Comparison of ENCODE assay signal across 8 cellular contexts in the genomic region with DNA sequence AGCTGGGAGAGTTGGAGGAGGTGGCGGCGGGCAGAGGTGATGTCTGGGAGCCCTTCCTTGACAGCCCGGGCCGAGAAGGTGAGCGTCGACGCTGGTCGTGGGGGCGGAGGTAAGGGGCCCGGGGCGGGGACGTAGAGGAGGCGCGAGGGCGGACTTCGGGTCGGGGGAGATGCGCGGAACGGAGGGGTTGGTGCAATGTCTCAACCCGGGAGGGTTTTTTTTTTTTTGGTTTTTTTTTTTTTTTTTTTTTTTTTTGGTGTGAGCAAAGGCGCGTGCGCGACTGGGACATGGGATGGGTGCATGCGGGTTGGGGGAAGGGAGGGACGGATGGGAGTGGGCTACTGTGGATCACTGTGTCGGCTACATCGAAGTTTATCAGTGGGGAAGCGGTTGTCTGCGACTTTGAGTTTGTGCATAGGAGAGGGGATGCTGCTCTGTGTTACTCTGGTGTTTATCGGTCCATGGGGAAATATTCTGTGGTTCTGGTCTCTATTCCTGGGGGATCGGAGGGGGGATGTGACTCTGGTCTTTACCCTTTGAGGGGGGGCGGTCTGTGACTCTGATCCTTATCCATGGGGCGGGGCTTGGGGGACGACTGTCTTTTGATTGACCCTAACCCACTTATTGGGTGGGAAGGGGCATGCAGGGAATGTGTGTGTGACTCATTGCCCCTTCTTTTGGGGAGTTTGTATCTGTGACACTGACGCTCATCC. TPM values are rescaled to one million over a fixed set of nuclear protein-coding genes. Genes with fewer than 3 reads are reported as not detected.
A peak's percentile ranks its signal among the peaks of the same experiment; 100 is the strongest.
DNase-seq lines count a peak whose midpoint lies in the region; ATAC-seq and FAIRE-seq lines count a peak whose summit lies in the region.

No MANE protein-coding gene starts in this region.

- H3K27me3 Mint-ChIP-seq in activated naive CD8-positive, alpha-beta T cell treated with anti-CD3 and anti-CD28 coated beads, Interleukin-2, amount 10 ng/mL, durations not matched to agents 7 days and 5 days: no peaks in the 10 kb centered on the region

- H3K4me3 Mint-ChIP-seq in activated naive CD8-positive, alpha-beta T cell treated with anti-CD3 and anti-CD28 coated beads, Interleukin-2, amount 10 ng/mL, durations not matched to agents 7 days and 5 days: peak overlapping the region; percentile 95

- DNase-seq in activated naive CD8-positive, alpha-beta T cell treated with anti-CD3 and anti-CD28 coated beads, Interleukin-2, amount 10 ng/mL, durations not matched to agents 7 days and 5 days: no peak
- peak in 1 of 3 donors; percentile 44 for DNase-seq in right cardiac atrium
- no peak for DNase-seq in small intestine
- DNase-seq in RCC 7860 (ENCODE audit: low spot score): no peak
- no peak for DNase-seq in NCI-H187 treated with DMSO at 0.1 percent for 48 hours (lab: John Stamatoyannopoulos, UW)

- peaks cover 11 to 58% (median 38%) of the 10 kb centered on the region in 11 experiments; a peak in 20 of 22 replicates for H4K20me1 ChIP-seq in BLaER1 treated with 17β-estradiol and CSF1 and Interleukin-3, amounts not matched to agents 10 nM and 100 nM

- intact Hi-C loops in right cardiac atrium (cut with DNase I): no loop called here

- peak overlapping the region; percentile 50 to 79 (median 72) for H3K4me3 ChIP-seq in BLaER1 treated with 17β-estradiol and CSF1 and Interleukin-3, amounts not matched to agents 10 nM and 100 nM
- H3K4me3 ChIP-seq in right cardiac atrium (ENCODE audit: low read length): peak overlapping the region; percentile 88
- H3K4me3 ChIP-seq in small intestine (ENCODE audit: low read depth in 1 of 2, low read length in 2 of 2): peak overlapping the region; percentile 50 to 54

- H3K27ac Mint-ChIP-seq in activated naive CD8-positive, alpha-beta T cell treated with anti-CD3 and anti-CD28 coated beads, Interleukin-2, amount 10 ng/mL, durations not matched to agents 7 days and 5 days: peak overlapping the region; percentile 99

- peak overlapping the region; percentile 85 to 95 (median 91) for H3K27ac ChIP-seq in BLaER1 treated with 17β-estradiol and CSF1 and Interleukin-3, amounts not matched to agents 10 nM and 100 nM
- H3K27ac ChIP-seq in right cardiac atrium (ENCODE audit: low read length) (peak overlapping the region; percentile 99), small intestine (ENCODE audit: low read depth in 1 of 2, low read length in 1 of 2) (peak overlapping the region; percentile 39 to 99)

- peak overlapping the region; percentile 83 to 92 (median 90) for H3K4me2 ChIP-seq in BLaER1 treated with 17β-estradiol and CSF1 and Interleukin-3, amounts not matched to agents 10 nM and 100 nM

- peaks cover 16% of the 10 kb centered on the region for H3K4me1 Mint-ChIP-seq in activated naive CD8-positive, alpha-beta T cell treated with anti-CD3 and anti-CD28 coated beads, Interleukin-2, amount 10 ng/mL, durations not matched to agents 7 days and 5 days

- under 1% methylated on average over 37 of the region's 37 CpGs for WGBS in right cardiac atrium
- WGBS in small intestine, 3 donors: 1 to 47% (median 13%) methylated on average over 28 to 37 of the region's 37 CpGs

- no peaks in the 10 kb centered on the region for H3K9me3 Mint-ChIP-seq in activated naive CD8-positive, alpha-beta T cell treated with anti-CD3 and anti-CD28 coated beads, Interleukin-2, amount 10 ng/mL, durations not matched to agents 7 days and 5 days

- peaks cover 14 to 31% (median 23%) of the 10 kb centered on the region in 11 experiments; a peak in 20 of 22 replicates for H3K9me3 ChIP-seq in BLaER1 treated with 17β-estradiol and CSF1 and Interleukin-3, amounts not matched to agents 10 nM and 100 nM (replicated peaks in 1 of 11)
- H3K9me3 ChIP-seq in right cardiac atrium (ENCODE audit: control insufficient read depth, low read length) (no peaks in the 10 kb centered on the region), small intestine (ENCODE audit: control insufficient read depth, low read depth) (no peaks in the 10 kb centered on the region)

- POLR2A ChIA-PET in activated naive CD8-positive, alpha-beta T cell treated with anti-CD3 and anti-CD28 coated beads, Interleukin-2, amount 10 ng/mL, durations not matched to agents 7 days and 5 days (lab: Charles Lee): interaction anchor here (0.7 to 2.8 kb wide), 8 partner anchors 8 to 484 kb away, joined by 3 to 31 read pairs (median 6); partner anchors contain the start of genes CFP and USP11

- peaks cover 15 to 27% (median 21%) of the 10 kb centered on the region in 10 experiments; a peak in 18 of 20 replicates for H3K4me1 ChIP-seq in BLaER1 treated with 17β-estradiol and CSF1 and Interleukin-3, amounts not matched to agents 10 nM and 100 nM
- peaks cover 9% of the 10 kb centered on the region for H3K4me1 ChIP-seq in right cardiac atrium (ENCODE audit: control insufficient read depth, insufficient read depth, low read length)
- H3K4me1 ChIP-seq in small intestine (ENCODE audit: control insufficient read depth in 2 of 2, insufficient read depth in 1 of 2, low read depth in 1 of 2, low read length in 1 of 2): peaks cover 3% of the 10 kb centered on the region in 2 donors

- ATAC-seq in GM19372 (IDR thresholded peaks at IDR 0.05; ENCODE audit: low read depth, unreplicated experiment) (peak; percentile 17), HG03521 (IDR thresholded peaks at IDR 0.05; ENCODE audit: unreplicated experiment) (peak; percentile 15), right cardiac atrium (peak; percentile 40 to 56)
- peak; percentile 30 for ATAC-seq in activated naive CD8-positive, alpha-beta T cell treated with anti-CD3 and anti-CD28 coated beads, Interleukin-2, amount 10 ng/mL, durations not matched to agents 7 days and 5 days (ENCODE audit: low read depth)

- H3K9ac ChIP-seq in BLaER1 treated with 17β-estradiol and CSF1 and Interleukin-3, amounts not matched to agents 10 nM and 100 nM: peak overlapping the region; percentile 88 to 95 (median 91)

- FAIRE-seq in small intestine (lab: Jason Lieb, UNC): no peak
- no peak for FAIRE-seq in RCC 7860 (lab: Jason Lieb, UNC)

- peaks cover 24% of the 10 kb centered on the region for H3K36me3 Mint-ChIP-seq in activated naive CD8-positive, alpha-beta T cell treated with anti-CD3 and anti-CD28 coated beads, Interleukin-2, amount 10 ng/mL, durations not matched to agents 7 days and 5 days

- H3K36me3 ChIP-seq in BLaER1 treated with 17β-estradiol and CSF1 and Interleukin-3, amounts not matched to agents 10 nM and 100 nM: peaks cover 28 to 54% (median 43%) of the 10 kb centered on the region in 11 experiments
- no peaks in the 10 kb centered on the region for H3K36me3 ChIP-seq in small intestine (ENCODE audit: control insufficient read depth in 2 of 2, insufficient read depth in 2 of 2, low read length in 2 of 2)

- peaks cover 0 to 43% (median 14%) of the 10 kb centered on the region in 11 experiments; a peak in 13 of 22 replicates for H3K27me3 ChIP-seq in BLaER1 treated with 17β-estradiol and CSF1 and Interleukin-3, amounts not matched to agents 10 nM and 100 nM
- H3K27me3 ChIP-seq in right cardiac atrium (ENCODE audit: control insufficient read depth, insufficient read depth) (no peaks in the 10 kb centered on the region), small intestine (ENCODE audit: control insufficient read depth in 2 of 2, insufficient read depth in 2 of 2, low read length in 2 of 2) (no peaks in the 10 kb centered on the region)

RNA-seq across cellular contexts. Expression of gene RBM10, which starts 0.5 kb away (rescaled TPM):
- total RNA-seq in activated naive CD8-positive, alpha-beta T cell treated with anti-CD3 and anti-CD28 coated beads, Interleukin-2, amount 10 ng/mL, durations not matched to agents 7 days and 5 days: 10 to 100 TPM; 59.9 to 61.2 TPM
- 10 to 100 TPM; 25.5 to 33.8 (median 28.2) TPM for total RNA-seq in right cardiac atrium
- polyA plus RNA-seq in right cardiac atrium (22.6 TPM), small intestine (10 to 100 TPM; 27.8 to 36.2 (median 35.1) TPM)

RNA-seq across cellular contexts. Expression of gene NDUFB11, which starts 1.1 kb away (rescaled TPM):
- total RNA-seq in activated naive CD8-positive, alpha-beta T cell treated with anti-CD3 and anti-CD28 coated beads, Interleukin-2, amount 10 ng/mL, durations not matched to agents 7 days and 5 days: 10 to 100 TPM; 71.7 to 78.7 TPM
- 100 to 1,000 TPM; 127 to 152 (median 139) TPM for total RNA-seq in right cardiac atrium
- polyA plus RNA-seq in right cardiac atrium: 235 TPM
- polyA plus RNA-seq in small intestine: 100 to 1,000 TPM in 2 of 3 donors, 10 to 100 TPM in 1; 89.7 to 109 (median 108) TPM

RNA-seq across cellular contexts. Expression of gene UBA1, which starts 48.1 kb away (rescaled TPM):
- 100 to 1,000 TPM; 149 to 155 TPM for total RNA-seq in activated naive CD8-positive, alpha-beta T cell treated with anti-CD3 and anti-CD28 coated beads, Interleukin-2, amount 10 ng/mL, durations not matched to agents 7 days and 5 days
- 100 to 1,000 TPM; 109 to 130 (median 114) TPM for total RNA-seq in right cardiac atrium
- polyA plus RNA-seq in right cardiac atrium (79.5 TPM), small intestine (100 to 1,000 TPM in 1 of 3 donors, 10 to 100 TPM in 2; 90.5 to 101 (median 95.9) TPM)
